10 cellular contexts compared by ENCODE assay signal in the genomic region with DNA sequence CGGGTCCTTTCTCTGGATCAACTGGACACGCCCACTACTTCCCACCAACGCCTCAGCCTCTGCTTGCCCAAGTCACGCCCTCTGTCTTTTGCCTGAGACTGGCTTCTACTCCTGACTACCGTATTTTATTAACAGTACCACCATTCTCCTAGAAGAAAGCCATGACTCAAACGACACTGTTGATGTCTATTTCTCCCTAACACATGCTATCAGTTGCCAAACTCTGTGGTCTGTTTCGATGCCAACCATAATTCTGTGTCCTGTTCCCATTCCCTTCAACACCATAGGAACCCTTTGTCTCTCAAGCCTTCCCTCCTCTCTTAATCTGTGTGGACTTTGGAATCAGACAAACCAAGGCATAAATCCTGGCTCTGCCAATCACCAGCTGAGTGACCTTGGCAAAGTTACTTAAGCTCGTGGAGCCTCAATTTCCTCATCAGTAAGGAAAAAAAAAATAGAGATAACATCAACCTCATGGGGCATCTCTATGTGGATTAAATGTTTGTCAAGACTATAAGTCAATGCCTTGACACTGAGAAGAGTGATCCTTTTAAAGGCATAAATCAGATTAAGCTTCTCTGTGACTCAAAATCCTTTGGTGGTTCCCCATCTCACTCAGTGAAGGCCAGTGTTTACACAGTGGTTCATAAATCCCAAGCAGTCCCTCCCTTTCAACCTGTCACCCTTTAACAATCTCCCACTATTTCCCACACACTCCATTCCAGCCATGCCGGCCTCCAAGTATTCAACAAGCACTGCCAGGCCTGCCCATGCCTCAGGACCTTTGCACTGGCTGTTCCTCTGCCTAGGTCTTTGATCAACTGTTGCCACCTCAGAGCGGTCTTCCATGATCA. TPM values are rescaled to one million over a fixed set of nuclear protein-coding genes. Genes with fewer than 3 reads are reported as not detected.
DNase-seq lines count a peak whose midpoint lies in the region; ATAC-seq and TF ChIP-seq lines count a peak whose summit lies in the region.
"Had no signal": no experiment of that assay in that cellular context is flagged by ENCODE, and none has a peak within 500 bp of the region (broad histone marks: within the 10 kb centered on the region; RNA-seq: fewer than 3 reads in every experiment).

No MANE protein-coding gene starts in this region.

- H3K4me1 Mint-ChIP-seq in CD4-positive, alpha-beta memory T cell, result peaks cover 26 to 44% (median 37%) of the 10 kb centered on the region in 4 donors

- H3K27ac ChIP-seq in CD4-positive, alpha-beta memory T cell (ENCODE audit: low read depth, low read length), result peak overlapping the region; percentile 31
- peak overlapping the region in 4 of 5 donors; percentile 13 to 76 (median 58) for H3K27ac ChIP-seq in adrenal gland
- no peak overlapping the region for H3K27ac ChIP-seq in lower lobe of right lung

- CTCF ChIA-PET in CD4-positive, alpha-beta memory T cell (lab: Charles Lee; ENCODE audit: partially characterized antibody), result interaction anchor here (0.9 to 5.8 kb wide), 11 partner anchors 10 to 180 kb away, joined by 3 to 31 read pairs (median 5); a partner anchor contains a TSS

- peaks cover 3% of the 10 kb centered on the region for H3K36me3 ChIP-seq in CD4-positive, alpha-beta memory T cell (ENCODE audit: insufficient read depth, low read length)
- H3K36me3 ChIP-seq in adrenal gland (replicated peaks in 1 of 2) (peaks cover 0 to 7% of the 10 kb centered on the region in 2 donors), lower lobe of right lung (peaks cover 9% of the 10 kb centered on the region)

- H3K9me3 ChIP-seq in CD4-positive, alpha-beta memory T cell (ENCODE audit: control insufficient read depth in 1 of 2, low read length in 2 of 2), result no peaks in the 10 kb centered on the region
- no peaks in the 10 kb centered on the region for H3K9me3 ChIP-seq in adrenal gland (replicated peaks in 1 of 3)
- H3K9me3 ChIP-seq in lower lobe of right lung, result no peaks in the 10 kb centered on the region

- ATAC-seq in lower lobe of right lung (peak; percentile 26 to 45), GM21360 (IDR thresholded peaks at IDR 0.05; ENCODE audit: unreplicated experiment) (no peak), GM19023 (IDR thresholded peaks at IDR 0.05; ENCODE audit: unreplicated experiment) (no peak)
- ATAC-seq: stimulated activated naive CD8-positive, alpha-beta T cell treated with anti-CD3 and anti-CD28 coated beads, Interleukin-15, amount 100 ng/mL, for 72 hours had no signal

- intact Hi-C loops in CD4-positive, alpha-beta memory T cell (cut with micrococcal nuclease), result no loop called here
- intact Hi-C loops in adrenal gland (cut with DNase I), result no loop called here
- intact Hi-C loops in lower lobe of right lung (cut with DNase I), result no loop called here

- TF ChIP-seq CTCF in adrenal gland (IDR thresholded peaks at IDR 0.05) (no peak), lower lobe of right lung (IDR thresholded peaks at IDR 0.05) (no peak)

- TF ChIP-seq POLR2A in adrenal gland (IDR thresholded peaks at IDR 0.05), result no peak

- H3K27ac Mint-ChIP-seq in CD4-positive, alpha-beta memory T cell, result no peak overlapping the region
- H3K27ac Mint-ChIP-seq: activated naive CD4-positive, alpha-beta T cell treated with anti-CD3 and anti-CD28 coated beads for 36 hours; stimulated activated naive CD8-positive, alpha-beta T cell treated with anti-CD3 and anti-CD28 coated beads, Interleukin-15, amount 100 ng/mL, for 72 hours had no signal

- H3K9me3 Mint-ChIP-seq in CD4-positive, alpha-beta memory T cell, result no peaks in the 10 kb centered on the region
- H3K9me3 Mint-ChIP-seq: activated naive CD4-positive, alpha-beta T cell treated with anti-CD3 and anti-CD28 coated beads for 36 hours; stimulated activated naive CD8-positive, alpha-beta T cell treated with anti-CD3 and anti-CD28 coated beads, Interleukin-15, amount 100 ng/mL, for 72 hours had no signal

- H3K4me3 ChIP-seq in CD4-positive, alpha-beta memory T cell (ENCODE audit: low read length in 2 of 2), result no peak overlapping the region
- no peak overlapping the region for H3K4me3 ChIP-seq in adrenal gland
- H3K4me3 ChIP-seq in lower lobe of right lung, result no peak overlapping the region

- peaks cover 23 to 28% of the 10 kb centered on the region in 2 donors for H3K36me3 Mint-ChIP-seq in CD4-positive, alpha-beta memory T cell

- no peak overlapping the region for H3K4me3 Mint-ChIP-seq in CD4-positive, alpha-beta memory T cell
- H3K4me3 Mint-ChIP-seq: activated naive CD4-positive, alpha-beta T cell treated with anti-CD3 and anti-CD28 coated beads for 36 hours; stimulated activated naive CD8-positive, alpha-beta T cell treated with anti-CD3 and anti-CD28 coated beads, Interleukin-15, amount 100 ng/mL, for 72 hours had no signal

- H3K27me3 Mint-ChIP-seq in CD4-positive, alpha-beta memory T cell, result no peaks in the 10 kb centered on the region
- H3K27me3 Mint-ChIP-seq: stimulated activated naive CD8-positive, alpha-beta T cell treated with anti-CD3 and anti-CD28 coated beads, Interleukin-15, amount 100 ng/mL, for 72 hours had no signal

- 38 to 50% (median 45%) methylated on average over 10 of the region's 10 CpGs for WGBS in adrenal gland, 4 donors

- H3K27me3 ChIP-seq in CD4-positive, alpha-beta memory T cell (ENCODE audit: insufficient read depth, low read length), result no peaks in the 10 kb centered on the region
- H3K27me3 ChIP-seq in adrenal gland, result no peaks in the 10 kb centered on the region
- no peaks in the 10 kb centered on the region for H3K27me3 ChIP-seq in lower lobe of right lung (ENCODE audit: low read depth)

- POLR2A ChIA-PET in CD4-positive, alpha-beta memory T cell (lab: Charles Lee; ENCODE audit: partially characterized antibody), result interaction anchor here (0.7 to 6.6 kb wide), 11 partner anchors 8 to 84 kb away, joined by 3 to 121 read pairs (median 5); a partner anchor contains a TSS

- DNase-seq in CD4-positive, alpha-beta memory T cell, result no peak
- DNase-seq in LoVo (ENCODE audit: low spot score) (peak; percentile 81), adrenal gland (peak in 1 of 7 donors; percentile 45), lower lobe of right lung (peak; percentile 66), NCI-H2107 (lab: John Stamatoyannopoulos, UW) (no peak)
- DNase-seq in stimulated activated CD8-positive, alpha-beta memory T cell treated with anti-CD3 and anti-CD28 coated beads, Interleukin-4, amount 100 ng/mL, for 48 hours, result no peak
- DNase-seq: activated naive CD4-positive, alpha-beta T cell treated with anti-CD3 and anti-CD28 coated beads for 36 hours; stimulated activated naive CD8-positive, alpha-beta T cell treated with anti-CD3 and anti-CD28 coated beads, Interleukin-15, amount 100 ng/mL, for 72 hours had no signal

- H3K4me1 ChIP-seq in CD4-positive, alpha-beta memory T cell (ENCODE audit: insufficient read depth, low read length), result peaks cover 95% of the 10 kb centered on the region
- peaks cover 32 to 63% of the 10 kb centered on the region in 2 donors for H3K4me1 ChIP-seq in adrenal gland (replicated peaks in 1 of 2)
- peaks cover 57% of the 10 kb centered on the region for H3K4me1 ChIP-seq in lower lobe of right lung

RNA-seq across cellular contexts. Expression of a gene that starts 45.6 kb away (rescaled TPM):
- total RNA-seq in CD4-positive, alpha-beta memory T cell, result 100 to 1,000 TPM; 163 to 172 TPM
- polyA plus RNA-seq in CD4-positive, alpha-beta memory T cell, result 100 to 1,000 TPM in 1 of 2 donors, 10 to 100 TPM in 1; 47.9 to 124 TPM
- total RNA-seq in adrenal gland (100 to 1,000 TPM in 5 of 8 donors, 10 to 100 TPM in 3; 47.7 to 205 (median 122) TPM), lower lobe of right lung (39.7 TPM)
- 10 to 100 TPM; 31.9 to 52.4 (median 32.6) TPM for polyA plus RNA-seq in adrenal gland

Comparison
In these comparisons a context has a peak if more than half of its experiments do, and no peak if none do; other contexts are left out.
1. DNase-seq: peak in LoVo (single experiment) and lower lobe of right lung (single experiment); none in CD4-positive, alpha-beta memory T cell (0 of 5), NCI-H2107 (single experiment) and stimulated activated CD8-positive, alpha-beta memory T cell treated with anti-CD3 and anti-CD28 coated beads, Interleukin-4, amount 100 ng/mL, for 48 hours (single experiment).
2. ATAC-seq: peak in lower lobe of right lung (2 of 2); none in GM21360 (single experiment) and GM19023 (single experiment).